ENCODE assay signal across 26 cellular contexts in the genomic region with DNA sequence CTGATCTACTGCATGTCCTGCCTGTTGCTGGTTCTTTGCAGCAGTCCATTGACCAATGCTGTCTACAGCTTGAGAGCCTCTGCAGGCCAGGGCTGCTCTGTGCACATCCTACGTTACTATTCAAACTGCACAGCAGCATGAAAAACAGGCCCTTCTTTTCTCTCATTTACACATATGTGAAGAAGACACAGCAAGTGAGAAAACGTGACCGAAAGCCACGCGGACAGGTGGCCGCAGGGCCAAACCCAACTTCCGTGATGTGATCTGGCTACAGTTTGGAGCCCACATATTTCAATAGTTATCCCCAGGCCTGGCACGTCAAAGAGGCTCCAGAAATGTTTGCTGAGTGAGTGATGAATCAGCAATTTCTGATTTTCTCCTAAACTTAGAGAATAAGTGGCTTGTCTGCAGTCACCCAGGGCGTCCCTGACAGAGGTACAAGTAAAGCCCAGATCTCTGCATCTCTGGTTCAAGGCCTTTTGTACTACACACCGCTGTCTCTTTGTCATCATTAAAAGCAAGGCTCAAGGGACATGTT. TPM values are rescaled to one million over a fixed set of nuclear protein-coding genes. Genes with fewer than 3 reads are reported as not detected.
DNase-seq lines count a peak whose midpoint lies in the region; ATAC-seq, FAIRE-seq and TF ChIP-seq lines count a peak whose summit lies in the region.
"Had no signal": no experiment of that assay in that cellular context is flagged by ENCODE, and none has a peak within 500 bp of the region (broad histone marks: within the 10 kb centered on the region; RNA-seq: fewer than 3 reads in every experiment).

No MANE protein-coding gene starts in this region.

- in situ Hi-C loops in GM12878 (cut with MboI) = loop anchor here (25.0 kb wide), 1 partner anchor 1706 kb away; no protein-coding TSS in a partner anchor

- DNase-seq in A549 (ENCODE audit: low read depth in 1 of 2, low spot score in 1 of 2) = no peak
- DNase-seq in GM12878 (ENCODE audit: low read depth, low spot score) = peak; percentile 51
- DNase-seq in activated T-cell treated with anti-CD3 and anti-CD28 coated beads, Interleukin-2, amount 50 U/mL, for 1 hour = no peak
- DNase-seq in HTR-8/SVneo (ENCODE audit: insufficient read length, low spot score) = no peak
- DNase-seq in NCI-H446 (lab: John Stamatoyannopoulos, UW) = no peak
- DNase-seq: activated CD8-positive, alpha-beta T cell treated with anti-CD3 and anti-CD28 coated beads for 36 hours; activated naive CD8-positive, alpha-beta T cell treated with anti-CD3 and anti-CD28 coated beads, Interleukin-2, amount 10 ng/mL, durations not matched to agents 7 days and 5 days; activated T-cell treated with anti-CD3 and anti-CD28 coated beads, Interleukin-2, amount 50 U/mL, for 24 hours; effector CD8-positive, alpha-beta T cell; foreskin melanocyte; left ventricle myocardium inferior; NCI-H524; stimulated activated CD8-positive, alpha-beta memory T cell treated with anti-CD3 and anti-CD28 coated beads, Interleukin-4, amount 100 ng/mL, for 48 hours; T-helper 9 cell had no signal

- peaks cover 2% of the 10 kb centered on the region; the same call in 1 of the 2 replicates for H3K79me2 ChIP-seq in GM12878 (ENCODE audit: control insufficient read depth, insufficient read depth, low read length)
- H3K79me2 ChIP-seq: hepatocyte had no signal

- SMC1A ChIA-PET in GM12878 (lab: Charles Lee; ENCODE audit: uncharacterized antibody, unreplicated experiment) = interaction anchor here (1.1 to 7.1 kb wide), 3 partner anchors 13 to 36 kb away, joined by 3 to 78 read pairs (median 6); no protein-coding TSS in a partner anchor

- TF ChIP-seq EP300 in A549 (IDR thresholded peaks at IDR 0.05) (no peak), GM12878 (IDR thresholded peaks at IDR 0.05; ENCODE audit: borderline replicate concordance in 1 of 2, control insufficient read depth in 1 of 2, low read depth in 2 of 2, low read length in 2 of 2) (no peak)

- no peak overlapping the region for H2AFZ ChIP-seq in GM12878 (ENCODE audit: control insufficient read depth, low read depth, low read length)
- H2AFZ ChIP-seq: GM23338, hepatocyte had no signal

- no peak for TF ChIP-seq POLR2A in A549 (IDR thresholded peaks at IDR 0.05; ENCODE audit: low read length)
- no peak for TF ChIP-seq POLR2A in GM12878 (IDR thresholded peaks at IDR 0.05; ENCODE audit: low read depth, low read length)

- no peak for ATAC-seq in A549
- peak; percentile 37 for ATAC-seq in GM18861 (IDR thresholded peaks at IDR 0.05; ENCODE audit: unreplicated experiment)
- ATAC-seq in HG02943 (IDR thresholded peaks at IDR 0.05; ENCODE audit: low read depth, unreplicated experiment) = peak; percentile 28
- no peak for ATAC-seq in GM12878
- no peak for ATAC-seq in HG02571 (IDR thresholded peaks at IDR 0.05; ENCODE audit: unreplicated experiment)
- ATAC-seq: activated CD8-positive, alpha-beta T cell treated with anti-CD3 and anti-CD28 coated beads for 36 hours had no signal

- TF ChIP-seq CTCF in A549 (IDR thresholded peaks at IDR 0.05) (no peak), GM12878 (IDR thresholded peaks at IDR 0.05 in 2 of 3, conservative IDR thresholded peaks at IDR 0.05 in 1 of 3; ENCODE audit: control insufficient read depth in 2 of 3, extremely low read depth in 1 of 3, insufficient read depth in 1 of 3, low read depth in 3 of 3, low read length in 3 of 3) (no peak)

- POLR2A ChIA-PET in A549 (lab: Yijun Ruan, JAX) (no interaction called here), GM12878 (lab: Charles Lee) (no interaction called here)

- H3K36me3 ChIP-seq in GM12878 (ENCODE audit: control insufficient read depth in 2 of 2, insufficient read depth in 2 of 2, low read length in 1 of 2) = no peaks in the 10 kb centered on the region
- H3K36me3 ChIP-seq: left ventricle myocardium inferior had no signal

- no peaks in the 10 kb centered on the region for H3K4me1 ChIP-seq in A549
- H3K4me1 ChIP-seq in GM12878 (ENCODE audit: control insufficient read depth, insufficient read depth, low read length) = peaks cover 56% of the 10 kb centered on the region

- no peaks in the 10 kb centered on the region for H3K27me3 ChIP-seq in GM12878 (replicated peaks in 1 of 2; ENCODE audit: control insufficient read depth in 2 of 2, insufficient read depth in 2 of 2, low read length in 1 of 2)

- intact Hi-C loops in GM12878 (cut with micrococcal nuclease; ENCODE audit: unreplicated experiment) = no loop called here

- H3K9me3 ChIP-seq in A549 (no peaks in the 10 kb centered on the region), GM12878 (replicated peaks; ENCODE audit: control insufficient read depth, insufficient read depth, low read length) (no peaks in the 10 kb centered on the region)
- H3K9me3 ChIP-seq: left ventricle myocardium inferior had no signal

- TF ChIP-seq RAD21 in A549 (conservative IDR thresholded peaks at IDR 0.05 in 1 of 2, IDR thresholded peaks at IDR 0.05 in 1 of 2) (no peak), GM12878 (IDR thresholded peaks at IDR 0.05; ENCODE audit: insufficient read depth, low read depth, low read length) (no peak)

- no peak overlapping the region for H3K27ac ChIP-seq in A549
- peak overlapping the region; percentile 9 for H3K27ac ChIP-seq in GM12878 (ENCODE audit: control insufficient read depth, insufficient read depth)
- H3K27ac ChIP-seq: hepatocyte, left ventricle myocardium inferior had no signal

- no peak overlapping the region for H3K9ac ChIP-seq in GM12878 (ENCODE audit: control insufficient read depth, insufficient read depth, low read length)

- no peak overlapping the region for H3K4me2 ChIP-seq in A549
- H3K4me2 ChIP-seq in GM12878 (ENCODE audit: control insufficient read depth, insufficient read depth) = no peak overlapping the region
- H3K4me2 ChIP-seq: hepatocyte had no signal

- H4K20me1 ChIP-seq in GM12878 (ENCODE audit: control insufficient read depth, insufficient read depth) = no peaks in the 10 kb centered on the region

- no TSS peak for BruUV-seq in GM12878 (replicated peaks; lab: Mats Ljungman, UMichigan)

- RAD21 ChIA-PET in GM12878 (lab: Charles Lee; ENCODE audit: unreplicated experiment) = interaction anchor here (2.2 to 2.6 kb wide), 2 partner anchors 12 kb away, joined by 11 to 16 read pairs; no protein-coding TSS in a partner anchor

- CTCF ChIA-PET in A549 (lab: Yijun Ruan, JAX) (no interaction called here), GM12878 (lab: Yijun Ruan, JAX) (interaction anchor here (0.6 to 7.4 kb wide), 3 partner anchors 14 to 224 kb away, joined by 3 to 98 read pairs (median 3); no protein-coding TSS in a partner anchor)

- WGBS in A549 (ENCODE audit: missing lambda C conversion rate) = 80% methylated on average over 10 of the region's 10 CpGs
- WGBS in GM12878 (ENCODE audit: insufficient coverage, insufficient replicate concordance, low lambda C conversion rate, missing lambda C conversion rate) = 11% methylated on average over 10 of the region's 10 CpGs

- no peak for FAIRE-seq in A549 (lab: Jason Lieb, UNC)
- peak; percentile 23 for FAIRE-seq in GM12878 (lab: Jason Lieb, UNC)
- no peak for FAIRE-seq in HTR-8/SVneo (lab: Jason Lieb, UNC)
- FAIRE-seq: D721Med had no signal

- H3K4me3 ChIP-seq in A549 (no peak overlapping the region), GM12878 (no peak overlapping the region)
- H3K4me3 ChIP-seq: GM23338, hepatocyte, left ventricle myocardium inferior had no signal

RNA-seq across cellular contexts. Expression of gene TCL1B, which starts 17.9 kb away (rescaled TPM):
- polyA plus RNA-seq in A549 (2011; rRNA removed) (not detected in 2 replicates), A549 (2017; fragmentation: RNase III; extraction: RNeasy Plus Mini Kit Qiagen cat#74134 plus additional on column Dnase treatment) (not detected in 3 replicates), GM12878 (2011; rRNA removed) (not detected in 2 replicates), GM12878 (2014; fragmentation: Illumina TruSeq; extraction: Trizol) (0.10 TPM in 1 of 2 replicates, not detected in the other), GM12878 (2014; fragmentation: Nextera tagmentation; extraction: Ambion mirVana) (under 1 TPM; 0.15 to 0.18 TPM), GM12878 (2014; rRNA removed) (not detected in 2 replicates), GM12878 (2016; fragmentation: Nextera tagmentation; extraction: Ambion mirVana) (not detected)
- not detected in 2 replicates for polyA plus RNA-seq in A549 (2012; cell fraction: cytosol; rRNA removed)
- polyA plus RNA-seq in A549 (2012; cell fraction: nucleus; rRNA removed) = not detected in 2 replicates
- polyA minus RNA-seq in A549 (2011; rRNA and poly(A)+ RNA removed) = not detected in 2 replicates
- total RNA-seq in GM12878 (2013; cell fraction: nucleolus; rRNA removed) = not detected in 2 replicates
- total RNA-seq in GM12878 (2014; rRNA removed) (0.11 TPM in 2 replicates), GM12878 (2014; rRNA removed; fragmentation: Illumina TruSeq; extraction: Trizol) (not detected in 2 replicates), GM12878 (2021) (not detected in 2 replicates)
- polyA plus RNA-seq in GM12878 (2011; ENCODE audit: low read depth) = 0.64 TPM
- polyA plus RNA-seq in GM12878 (2011; cell fraction: cytosol; rRNA removed) = not detected in 2 replicates
- polyA plus RNA-seq in GM12878 (2011; cell fraction: nucleus; rRNA removed) = not detected in 2 replicates
- 0.88 and 0.91 TPM in 2 replicates for polyA plus RNA-seq in GM12878 (2012)
- polyA minus RNA-seq in GM12878 (2011; rRNA and poly(A)+ RNA removed) = not detected in 2 replicates
- polyA minus RNA-seq in GM12878 (2011; cell fraction: cytosol; rRNA and poly(A)+ RNA removed) = not detected in 2 replicates
- polyA minus RNA-seq in GM12878 (2011; cell fraction: nucleus; rRNA and poly(A)+ RNA removed) = not detected in 2 replicates
- total RNA-seq: A172; activated CD8-positive, alpha-beta T cell treated with anti-CD3 and anti-CD28 coated beads for 36 hours; activated naive CD8-positive, alpha-beta T cell treated with anti-CD3 and anti-CD28 coated beads, Interleukin-2, amount 10 ng/mL, durations not matched to agents 7 days and 5 days; cerebellum; G401; left ventricle myocardium inferior; subcutaneous adipose tissue; ureter had no signal
- polyA plus RNA-seq: esophagus, hepatocyte had no signal

RNA-seq across cellular contexts. Expression of gene TCL1A, which starts 45.6 kb away (rescaled TPM):
- polyA plus RNA-seq in A549 (2011; rRNA removed) = not detected in 2 replicates
- not detected in 2 replicates for polyA plus RNA-seq in A549 (2012; cell fraction: cytosol; rRNA removed)
- polyA plus RNA-seq in A549 (2012; cell fraction: nucleus; rRNA removed) = not detected in 2 replicates
- not detected in 3 replicates for polyA plus RNA-seq in A549 (2017; fragmentation: RNase III; extraction: RNeasy Plus Mini Kit Qiagen cat#74134 plus additional on column Dnase treatment)
- not detected in 2 replicates for polyA minus RNA-seq in A549 (2011; rRNA and poly(A)+ RNA removed)
- 0.61 and 1.5 TPM in 2 replicates for total RNA-seq in GM12878 (2013; cell fraction: nucleolus; rRNA removed)
- 228 and 246 TPM in 2 replicates for total RNA-seq in GM12878 (2014; rRNA removed)
- 90.1 and 93.6 TPM in 2 replicates for total RNA-seq in GM12878 (2014; rRNA removed; fragmentation: Illumina TruSeq; extraction: Trizol)
- 108 and 109 TPM in 2 replicates for total RNA-seq in GM12878 (2021)
- polyA plus RNA-seq in GM12878 (2011; ENCODE audit: low read depth) = 47.1 TPM
- 3.1 and 5.9 TPM in 2 replicates for polyA plus RNA-seq in GM12878 (2011; rRNA removed)
- 13.4 and 16.6 TPM in 2 replicates for polyA plus RNA-seq in GM12878 (2011; cell fraction: cytosol; rRNA removed)
- polyA plus RNA-seq in GM12878 (2011; cell fraction: nucleus; rRNA removed) = 5.7 and 6.7 TPM in 2 replicates
- polyA plus RNA-seq in GM12878 (2012) = 79.6 and 105 TPM in 2 replicates
- 94.1 and 126 TPM in 2 replicates for polyA plus RNA-seq in GM12878 (2014; fragmentation: Illumina TruSeq; extraction: Trizol)
- polyA plus RNA-seq in GM12878 (2014; fragmentation: Nextera tagmentation; extraction: Ambion mirVana) = 10 to 100 TPM; 36.5 to 51.6 TPM
- polyA plus RNA-seq in GM12878 (2014; rRNA removed) = 250 and 283 TPM in 2 replicates
- 100 to 1,000 TPM; 118 to 133 TPM for polyA plus RNA-seq in GM12878 (2016; fragmentation: Nextera tagmentation; extraction: Ambion mirVana)
- 6.7 and 13.0 TPM in 2 replicates for polyA minus RNA-seq in GM12878 (2011; rRNA and poly(A)+ RNA removed)
- 2.0 and 3.0 TPM in 2 replicates for polyA minus RNA-seq in GM12878 (2011; cell fraction: cytosol; rRNA and poly(A)+ RNA removed)
- polyA minus RNA-seq in GM12878 (2011; cell fraction: nucleus; rRNA and poly(A)+ RNA removed) = 1.3 and 1.6 TPM in 2 replicates
- total RNA-seq: A172, cerebellum, G401, hepatocyte, left ventricle myocardium inferior, subcutaneous adipose tissue, ureter had no signal
- polyA plus RNA-seq: esophagus, hepatocyte had no signal

Comparison
In these comparisons a context has a peak if more than half of its experiments do, and no peak if none do; other contexts are left out.
1. ATAC-seq: peak in GM18861 (single experiment) and HG02943 (single experiment); none in A549 (0 of 2), GM12878 (single experiment) and HG02571 (single experiment).
2. RNA of gene TCL1A, which starts 45.6 kb away (polyA plus RNA-seq): 3.1 to 283 TPM in GM12878; not detected in A549; every median in the first group is over 4 times any median in the second.
3. Of the 24 proteins assayed by ChIP-seq in both GM12878 and A549: peak only in GM12878: BHLHE40; only in A549: none; in both: none; in neither: 23.